In the genomic region with DNA sequence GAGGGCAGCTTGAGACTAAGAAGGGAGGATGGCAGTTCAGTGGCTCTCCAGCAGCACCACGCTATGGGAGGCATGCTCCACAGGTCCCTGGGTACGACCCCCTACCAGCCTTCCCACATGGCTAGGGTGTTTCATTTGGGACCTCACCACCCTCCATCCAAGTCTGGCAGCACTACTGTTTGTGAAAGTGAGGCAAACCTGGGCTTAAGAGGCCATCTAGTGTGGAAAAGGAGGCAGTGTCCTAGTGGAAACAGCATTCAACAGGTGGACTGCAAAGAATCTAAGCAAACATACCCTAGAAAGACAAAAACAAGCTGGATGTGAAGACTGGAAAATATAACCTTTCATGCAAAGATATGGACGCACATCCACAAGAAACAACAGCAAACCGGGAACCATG, we compare ENCODE assay signal across 2 cellular contexts.
TF ChIP-seq lines count a peak whose summit lies in the region.

No MANE protein-coding gene starts in this region.

TF ChIP-seq in K562, 482 proteins besides CTCF, POLR2A, EP300 and RAD21:
- TF ChIP-seq CREBBP (IDR thresholded peaks at IDR 0.05; ENCODE audit: low read depth, low read length) (no peak), PHF20 (IDR thresholded peaks at IDR 0.05; ENCODE audit: partially characterized antibody) (no peak), HOXB6 (CRISPR knock-in tag; IDR thresholded peaks at IDR 0.05; ENCODE audit: borderline replicate concordance) (no peak), TSHZ1 (CRISPR knock-in tag; IDR thresholded peaks at IDR 0.05) (no peak), RNF2 (IDR thresholded peaks at IDR 0.05) (no peak), HCFC1 (IDR thresholded peaks at IDR 0.05; ENCODE audit: low read depth, low read length) (no peak), STAG1 (CRISPR knock-in tag; IDR thresholded peaks at IDR 0.05; ENCODE audit: borderline replicate concordance) (peak; percentile 90), RUNX1 (IDR thresholded peaks at IDR 0.05; ENCODE audit: low read depth) (no peak), SIN3A (IDR thresholded peaks at IDR 0.05; ENCODE audit: borderline replicate concordance in 2 of 2, control insufficient read depth in 1 of 2, low read depth in 2 of 2, low read length in 2 of 2) (no peak), SMC3 (conservative IDR thresholded peaks at IDR 0.05; ENCODE audit: insufficient read depth, low read depth, low read length) (peak; percentile 77), PHF21A (IDR thresholded peaks at IDR 0.05; ENCODE audit: borderline replicate concordance, low read depth) (no peak), SNRNP70 (optimal IDR thresholded peaks at IDR 0.05; ENCODE audit: low read depth, low read length) (no peak), GTF2B (IDR thresholded peaks at IDR 0.05; ENCODE audit: extremely low read depth, insufficient read length) (no peak), GTF2E2 (tag; IDR thresholded peaks at IDR 0.05) (no peak)

TF ChIP-seq in HepG2, 621 proteins besides CTCF, POLR2A, EP300 and RAD21:
- TF ChIP-seq RBFOX2 (IDR thresholded peaks at IDR 0.05; ENCODE audit: low read depth, low read length) (no peak), ZNF768 (CRISPR knock-in tag; IDR thresholded peaks at IDR 0.05) (no peak), STAG1 (CRISPR knock-in tag; IDR thresholded peaks at IDR 0.05) (peak; percentile 100), SMC3 (IDR thresholded peaks at IDR 0.05; ENCODE audit: low read length) (peak; percentile 95), GATAD1 (CRISPR knock-in tag; IDR thresholded peaks at IDR 0.05) (0 out of 2 replicates have a peak, but pooled peaks have one; percentile 35), TEAD3 (CRISPR knock-in tag; optimal IDR thresholded peaks at IDR 0.05; ENCODE audit: borderline replicate concordance) (peak; percentile 49), FOXA3 (CRISPR knock-in tag; IDR thresholded peaks at IDR 0.05) (no peak), IRF2 (CRISPR knock-in tag; IDR thresholded peaks at IDR 0.05) (no peak), SALL1 (CRISPR knock-in tag; IDR thresholded peaks at IDR 0.05) (0 out of 2 replicates have a peak, but pooled peaks have one; percentile 23), PITX1 (CRISPR knock-in tag; IDR thresholded peaks at IDR 0.05) (0 out of 2 replicates have a peak, but pooled peaks have one; percentile 22), ZNF530 (CRISPR knock-in tag; IDR thresholded peaks at IDR 0.05; ENCODE audit: low read depth) (no peak), THAP11 (CRISPR knock-in tag; IDR thresholded peaks at IDR 0.05) (peak; percentile 61; the same call in 1 of the 2 replicates), ZNF17 (CRISPR knock-in tag; IDR thresholded peaks at IDR 0.05) (no peak), KAT8 (CRISPR knock-in tag; IDR thresholded peaks at IDR 0.05) (peak; percentile 45; the same call in 1 of the 2 replicates), ERF (CRISPR knock-in tag; IDR thresholded peaks at IDR 0.05) (0 out of 2 replicates have a peak, but pooled peaks have one; percentile 59), MXI1 (IDR thresholded peaks at IDR 0.05; ENCODE audit: borderline replicate concordance, low read depth, low read length) (0 out of 3 replicates have a peak, but pooled peaks have one; percentile 32), ARID5B (CRISPR knock-in tag; IDR thresholded peaks at IDR 0.05) (0 out of 2 replicates have a peak, but pooled peaks have one; percentile 20), ZNF550 (CRISPR knock-in tag; IDR thresholded peaks at IDR 0.05; ENCODE audit: borderline replicate concordance) (no peak), RXRB (CRISPR knock-in tag; IDR thresholded peaks at IDR 0.05; ENCODE audit: borderline replicate concordance) (no peak), ZNF234 (CRISPR knock-in tag; conservative IDR thresholded peaks at IDR 0.05) (no peak), XBP1 (CRISPR knock-in tag; IDR thresholded peaks at IDR 0.05) (no peak), ZNF552 (CRISPR knock-in tag; IDR thresholded peaks at IDR 0.05; ENCODE audit: borderline replicate concordance) (no peak), SMYD3 (CRISPR knock-in tag; IDR thresholded peaks at IDR 0.05) (no peak), ZNF225 (CRISPR knock-in tag; IDR thresholded peaks at IDR 0.05) (peak; percentile 99; the same call in 1 of the 2 replicates), XRCC5 (optimal IDR thresholded peaks at IDR 0.05; ENCODE audit: low read length) (peak; percentile 28), YEATS2 (CRISPR knock-in tag; IDR thresholded peaks at IDR 0.05; ENCODE audit: borderline replicate concordance) (0 out of 2 replicates have a peak, but pooled peaks have one; percentile 23), KLF13 (CRISPR knock-in tag; IDR thresholded peaks at IDR 0.05) (no peak), SKI (IDR thresholded peaks at IDR 0.05; ENCODE audit: partially characterized antibody) (no peak), ZBTB14 (CRISPR knock-in tag; IDR thresholded peaks at IDR 0.05) (no peak), ATAD3A (CRISPR knock-in tag; IDR thresholded peaks at IDR 0.05) (no peak), CEBPG (CRISPR knock-in tag; IDR thresholded peaks at IDR 0.05) (0 out of 2 replicates have a peak, but pooled peaks have one; percentile 5), ZBED4 (CRISPR knock-in tag; IDR thresholded peaks at IDR 0.05; ENCODE audit: borderline replicate concordance) (no peak), TBP (CRISPR knock-in tag; IDR thresholded peaks at IDR 0.05) (no peak)
- TF ChIP-seq, protein P1, sequence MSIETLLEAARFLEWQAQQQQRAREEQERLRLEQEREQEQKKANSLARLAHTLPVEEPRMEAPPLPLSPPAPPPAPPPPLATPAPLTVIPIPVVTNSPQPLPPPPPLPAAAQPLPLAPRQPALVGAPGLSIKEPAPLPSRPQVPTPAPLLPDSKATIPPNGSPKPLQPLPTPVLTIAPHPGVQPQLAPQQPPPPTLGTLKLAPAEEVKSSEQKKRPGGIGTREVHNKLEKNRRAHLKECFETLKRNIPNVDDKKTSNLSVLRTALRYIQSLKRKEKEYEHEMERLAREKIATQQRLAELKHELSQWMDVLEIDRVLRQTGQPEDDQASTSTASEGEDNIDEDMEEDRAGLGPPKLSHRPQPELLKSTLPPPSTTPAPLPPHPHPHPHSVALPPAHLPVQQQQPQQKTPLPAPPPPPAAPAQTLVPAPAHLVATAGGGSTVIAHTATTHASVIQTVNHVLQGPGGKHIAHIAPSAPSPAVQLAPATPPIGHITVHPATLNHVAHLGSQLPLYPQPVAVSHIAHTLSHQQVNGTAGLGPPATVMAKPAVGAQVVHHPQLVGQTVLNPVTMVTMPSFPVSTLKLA (IDR thresholded peaks at IDR 0.05), result no peak
- TF ChIP-seq, protein P2, sequence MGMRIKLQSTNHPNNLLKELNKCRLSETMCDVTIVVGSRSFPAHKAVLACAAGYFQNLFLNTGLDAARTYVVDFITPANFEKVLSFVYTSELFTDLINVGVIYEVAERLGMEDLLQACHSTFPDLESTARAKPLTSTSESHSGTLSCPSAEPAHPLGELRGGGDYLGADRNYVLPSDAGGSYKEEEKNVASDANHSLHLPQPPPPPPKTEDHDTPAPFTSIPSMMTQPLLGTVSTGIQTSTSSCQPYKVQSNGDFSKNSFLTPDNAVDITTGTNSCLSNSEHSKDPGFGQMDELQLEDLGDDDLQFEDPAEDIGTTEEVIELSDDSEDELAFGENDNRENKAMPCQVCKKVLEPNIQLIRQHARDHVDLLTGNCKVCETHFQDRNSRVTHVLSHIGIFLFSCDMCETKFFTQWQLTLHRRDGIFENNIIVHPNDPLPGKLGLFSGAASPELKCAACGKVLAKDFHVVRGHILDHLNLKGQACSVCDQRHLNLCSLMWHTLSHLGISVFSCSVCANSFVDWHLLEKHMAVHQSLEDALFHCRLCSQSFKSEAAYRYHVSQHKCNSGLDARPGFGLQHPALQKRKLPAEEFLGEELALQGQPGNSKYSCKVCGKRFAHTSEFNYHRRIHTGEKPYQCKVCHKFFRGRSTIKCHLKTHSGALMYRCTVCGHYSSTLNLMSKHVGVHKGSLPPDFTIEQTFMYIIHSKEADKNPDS (CRISPR knock-in tag; IDR thresholded peaks at IDR 0.05), result no peak
